In the genomic region with DNA sequence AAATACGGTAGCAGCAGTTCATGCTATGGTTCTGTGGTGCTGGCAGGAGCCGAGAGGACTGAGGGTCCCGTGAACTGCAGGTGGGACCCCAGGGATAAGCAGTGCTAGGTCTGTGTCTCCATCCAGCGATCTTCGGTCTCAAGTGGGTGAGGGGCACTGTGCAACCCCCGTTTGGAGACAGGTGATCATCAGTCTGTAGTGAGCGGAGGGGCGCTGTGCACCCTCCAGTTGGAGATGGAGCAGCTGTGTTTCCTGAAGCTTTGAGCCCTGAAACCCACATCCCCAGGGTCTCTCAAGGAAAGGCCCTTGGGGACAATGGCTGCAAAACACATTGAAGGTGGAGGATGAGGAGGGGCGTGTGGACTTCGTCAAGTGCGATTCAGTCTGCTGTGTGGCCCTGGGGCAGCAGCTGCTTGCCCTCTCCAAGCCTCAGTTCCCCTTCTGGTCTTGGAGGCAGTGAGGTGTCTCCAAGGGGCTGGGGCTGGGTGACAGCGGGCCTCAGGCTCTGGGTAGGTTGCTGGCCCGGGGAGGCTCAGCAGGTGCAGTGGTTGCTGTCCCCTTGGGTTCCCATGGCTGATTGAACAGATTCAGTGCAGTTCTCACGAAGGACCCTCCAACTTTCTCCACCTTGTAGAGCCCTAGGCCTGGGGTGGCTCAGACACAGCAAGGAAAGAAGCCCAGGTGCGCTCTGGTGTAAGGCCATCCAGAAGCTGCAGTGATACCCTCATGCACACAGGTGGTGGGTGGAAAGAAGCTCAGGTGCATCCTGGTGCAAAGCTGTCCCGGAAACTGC, we compare ENCODE assay signal across 19 cellular contexts.
A peak's percentile ranks its signal among the peaks of the same experiment; 100 is the strongest.
DNase-seq lines count a peak whose midpoint lies in the region; ATAC-seq, FAIRE-seq and TF ChIP-seq lines count a peak whose summit lies in the region.
"Had no signal": no experiment of that assay in that cellular context is flagged by ENCODE, and none has a peak within 500 bp of the region (broad histone marks: within the 10 kb centered on the region; RNA-seq: fewer than 3 reads in every experiment).

No MANE protein-coding gene starts in this region.

- no peaks in the 10 kb centered on the region for H3K9me3 ChIP-seq in BLaER1 treated with 17β-estradiol and CSF1 and Interleukin-3, amounts not matched to agents 10 nM and 100 nM (replicated peaks in 1 of 11)
- no peaks in the 10 kb centered on the region for H3K9me3 ChIP-seq in kidney (ENCODE audit: control insufficient read depth in 1 of 2, low read length in 2 of 2)
- H3K9me3 ChIP-seq in sigmoid colon = no peaks in the 10 kb centered on the region

- H3K4me3 ChIP-seq in BLaER1 treated with 17β-estradiol and CSF1 and Interleukin-3, amounts not matched to agents 10 nM and 100 nM = peak overlapping the region in 2 of 10 experiments; percentile 36 to 45; a peak in 3 of 20 replicates
- H3K4me3 ChIP-seq in kidney (ENCODE audit: low read length in 2 of 2) (no peak overlapping the region), sigmoid colon (no peak overlapping the region)
- H3K4me3 ChIP-seq: SK-N-MC had no signal

- no peaks in the 10 kb centered on the region for H3K36me3 ChIP-seq in BLaER1 treated with 17β-estradiol and CSF1 and Interleukin-3, amounts not matched to agents 10 nM and 100 nM
- no peaks in the 10 kb centered on the region for H3K36me3 ChIP-seq in kidney (ENCODE audit: control insufficient read depth in 1 of 2, insufficient read depth in 2 of 2, low read length in 2 of 2)
- H3K36me3 ChIP-seq in sigmoid colon = no peaks in the 10 kb centered on the region

- peak; percentile 80 for DNase-seq in NAMALWA (ENCODE audit: low spot score)
- peak; percentile 35 for DNase-seq in kidney
- DNase-seq in sigmoid colon = peak; percentile 24
- DNase-seq in GM10248 (ENCODE audit: extremely low spot score) = no peak
- DNase-seq in NCI-H510A (lab: John Stamatoyannopoulos, UW) = no peak
- DNase-seq in DMS 273 (lab: John Stamatoyannopoulos, UW; ENCODE audit: unreplicated experiment) = no peak
- DNase-seq: CD4-positive, CD25-positive, alpha-beta regulatory T cell; DMS79 treated with DMSO at 0.1 percent for 48 hours; GDM1; NCI-H1092; NCI-H2081 treated with DMSO at 0.1 percent for 48 hours; NCI-H510A treated with DMSO at 0.1 percent for 48 hours; NCI-H82; Right ventricle myocardium superior had no signal

- peak overlapping the region in 4 of 11 experiments; percentile 61 to 73 (median 70); a peak in 8 of 22 replicates for H3K27ac ChIP-seq in BLaER1 treated with 17β-estradiol and CSF1 and Interleukin-3, amounts not matched to agents 10 nM and 100 nM
- H3K27ac ChIP-seq in kidney (ENCODE audit: low read depth in 2 of 2, low read length in 2 of 2) (no peak overlapping the region), sigmoid colon (no peak overlapping the region)
- H3K27ac ChIP-seq: KMS-11, SK-N-MC had no signal

- CTCF ChIA-PET in GM10248 (lab: Yijun Ruan, JAX) = no interaction called here

- POLR2A ChIA-PET in GM10248 (lab: Yijun Ruan, JAX) = no interaction called here

- intact Hi-C loops in kidney (cut with DNase I) = no loop called here
- intact Hi-C loops in sigmoid colon (cut with DNase I) = no loop called here

- no peak for ATAC-seq in esophagus mucosa
- ATAC-seq: Panc1 had no signal

- TF ChIP-seq EP300 in sigmoid colon (IDR thresholded peaks at IDR 0.05) = no peak

- TF ChIP-seq CTCF in kidney (IDR thresholded peaks at IDR 0.05; ENCODE audit: borderline replicate concordance, extremely low read depth, insufficient read depth) (no peak), sigmoid colon (IDR thresholded peaks at IDR 0.05) (no peak), GM10248 (IDR thresholded peaks at IDR 0.05; ENCODE audit: control extremely low read depth, extremely low read depth, low read depth, missing control alignments) (no peak)

- no peak for TF ChIP-seq POLR2A in sigmoid colon (IDR thresholded peaks at IDR 0.05)

- 73 to 79% methylated on average over 16 of the region's 16 CpGs for WGBS in sigmoid colon, 2 donors

- peaks cover 27 to 99% (median 92%) of the 10 kb centered on the region in 10 experiments for H3K4me1 ChIP-seq in BLaER1 treated with 17β-estradiol and CSF1 and Interleukin-3, amounts not matched to agents 10 nM and 100 nM
- no peaks in the 10 kb centered on the region for H3K4me1 ChIP-seq in kidney (ENCODE audit: control insufficient read depth in 1 of 2, insufficient read depth in 1 of 2, low read depth in 1 of 2, low read length in 2 of 2)
- no peaks in the 10 kb centered on the region for H3K4me1 ChIP-seq in sigmoid colon

- H3K27me3 ChIP-seq in BLaER1 treated with 17β-estradiol and CSF1 and Interleukin-3, amounts not matched to agents 10 nM and 100 nM = peaks cover 0 to 11% (median 0%) of the 10 kb centered on the region in 11 experiments; a peak in 1 of 22 replicates
- H3K27me3 ChIP-seq in sigmoid colon = no peaks in the 10 kb centered on the region

- H4K20me1 ChIP-seq in BLaER1 treated with 17β-estradiol and CSF1 and Interleukin-3, amounts not matched to agents 10 nM and 100 nM = peaks cover 0 to 25% (median 9%) of the 10 kb centered on the region in 11 experiments; a peak in 10 of 22 replicates

- no peak for FAIRE-seq in kidney (lab: Jason Lieb, UNC)

- H3K9ac ChIP-seq in BLaER1 treated with 17β-estradiol and CSF1 and Interleukin-3, amounts not matched to agents 10 nM and 100 nM = peak overlapping the region in 4 of 11 experiments; percentile 41 to 57 (median 47); a peak in 7 of 22 replicates
- H3K9ac ChIP-seq in kidney (ENCODE audit: low read length in 2 of 2) = no peak overlapping the region
- H3K9ac ChIP-seq: KMS-11 had no signal

- peak overlapping the region; percentile 28 to 91 (median 84); a peak in 20 of 22 replicates for H3K4me2 ChIP-seq in BLaER1 treated with 17β-estradiol and CSF1 and Interleukin-3, amounts not matched to agents 10 nM and 100 nM
- H3K4me2 ChIP-seq: KMS-11 had no signal

Comparison
In these comparisons a context has a peak if more than half of its experiments do, and no peak if none do; other contexts are left out.
1. DNase-seq: peak in NAMALWA (single experiment), kidney (single experiment) and sigmoid colon (single experiment); none in GM10248 (single experiment), NCI-H510A (single experiment) and DMS 273 (single experiment).